Comparison of ENCODE assay signal across 11 cellular contexts in genomic region chr6:13681305-13682061, GRCh38. TPM values are rescaled to one million over a fixed set of nuclear protein-coding genes. Genes with fewer than 3 reads are reported as not detected.
DNase-seq lines count a peak whose midpoint lies in the region; ATAC-seq, FAIRE-seq and TF ChIP-seq lines count a peak whose summit lies in the region.
"Had no signal": no experiment of that assay in that cellular context is flagged by ENCODE, and none has a peak within 500 bp of the region (broad histone marks: within the 10 kb centered on the region; RNA-seq: fewer than 3 reads in every experiment).

No MANE protein-coding gene starts in this region.

- H3K27ac Mint-ChIP-seq in activated naive CD4-positive, alpha-beta T cell treated with anti-CD3 and anti-CD28 coated beads for 36 hours = peak overlapping the region; percentile 89
- peak overlapping the region; percentile 89 for H3K27ac Mint-ChIP-seq in activated CD8-positive, alpha-beta T cell treated with anti-CD3 and anti-CD28 coated beads for 36 hours

- TF ChIP-seq CTCF in activated CD8-positive, alpha-beta T cell treated with anti-CD3 and anti-CD28 coated beads for 36 hours (IDR thresholded peaks at IDR 0.05) = no peak

- H3K4me3 Mint-ChIP-seq in activated naive CD4-positive, alpha-beta T cell treated with anti-CD3 and anti-CD28 coated beads for 36 hours = peak overlapping the region; percentile 65
- H3K4me3 Mint-ChIP-seq in activated CD8-positive, alpha-beta T cell treated with anti-CD3 and anti-CD28 coated beads for 36 hours = peak overlapping the region; percentile 59

- CTCF ChIA-PET in activated naive CD4-positive, alpha-beta T cell treated with anti-CD3 and anti-CD28 coated beads for 36 hours (lab: Charles Lee) = interaction anchor here (0.6 to 1.6 kb wide), 5 partner anchors 10 to 114 kb away, joined by 3 to 10 read pairs (median 4); no protein-coding TSS in a partner anchor
- CTCF ChIA-PET in activated CD8-positive, alpha-beta T cell treated with anti-CD3 and anti-CD28 coated beads for 36 hours (lab: Charles Lee) = interaction anchor here (0.8 to 1.1 kb wide), 3 partner anchors 10 to 66 kb away, joined by 3 read pairs; partner anchors contain the start of gene NOL7

- intact Hi-C loops in activated naive CD4-positive, alpha-beta T cell treated with anti-CD3 and anti-CD28 coated beads for 36 hours (cut with micrococcal nuclease) = loop anchor here (2.0 kb wide), 1 partner anchor 15 kb away; no protein-coding TSS in a partner anchor
- intact Hi-C loops in activated CD8-positive, alpha-beta T cell treated with anti-CD3 and anti-CD28 coated beads for 36 hours (cut with micrococcal nuclease) = no loop called here

- no peak overlapping the region for H3K4me3 ChIP-seq in Jurkat, Clone E6-1 (ENCODE audit: low read length)

- peaks cover 53% of the 10 kb centered on the region for H3K4me1 Mint-ChIP-seq in activated naive CD4-positive, alpha-beta T cell treated with anti-CD3 and anti-CD28 coated beads for 36 hours (ENCODE audit: low read depth)
- peaks cover 50% of the 10 kb centered on the region for H3K4me1 Mint-ChIP-seq in activated CD8-positive, alpha-beta T cell treated with anti-CD3 and anti-CD28 coated beads for 36 hours (ENCODE audit: low read depth)

- POLR2A ChIA-PET in activated CD8-positive, alpha-beta T cell treated with anti-CD3 and anti-CD28 coated beads for 36 hours (lab: Charles Lee) = interaction anchor here (0.5 kb wide), 1 partner anchor 25 kb away, joined by 4 read pairs; no protein-coding TSS in a partner anchor

- peaks cover 36% of the 10 kb centered on the region for H3K36me3 Mint-ChIP-seq in activated naive CD4-positive, alpha-beta T cell treated with anti-CD3 and anti-CD28 coated beads for 36 hours (ENCODE audit: low read depth)
- H3K36me3 Mint-ChIP-seq in activated CD8-positive, alpha-beta T cell treated with anti-CD3 and anti-CD28 coated beads for 36 hours (ENCODE audit: low read depth) = peaks cover 41% of the 10 kb centered on the region

- FAIRE-seq in frontal cortex (lab: Jason Lieb, UNC) = no peak
- FAIRE-seq: keratinocyte had no signal

- no peaks in the 10 kb centered on the region for H3K27me3 Mint-ChIP-seq in activated naive CD4-positive, alpha-beta T cell treated with anti-CD3 and anti-CD28 coated beads for 36 hours (ENCODE audit: low read depth)
- H3K27me3 Mint-ChIP-seq in activated CD8-positive, alpha-beta T cell treated with anti-CD3 and anti-CD28 coated beads for 36 hours = no peaks in the 10 kb centered on the region

- ATAC-seq in activated CD8-positive, alpha-beta T cell treated with anti-CD3 and anti-CD28 coated beads for 36 hours = peak; percentile 79
- peak; percentile 49 for ATAC-seq in stimulated activated naive CD8-positive, alpha-beta T cell treated with anti-CD3 and anti-CD28 coated beads, Interleukin-15, Interleukin-2, amounts not matched to agents 100 U/mL and 50 U/mL, for 24 hours

- peak; percentile 21 for DNase-seq in activated naive CD4-positive, alpha-beta T cell treated with anti-CD3 and anti-CD28 coated beads for 36 hours
- no peak for DNase-seq in activated naive CD4-positive, alpha-beta T cell (lab: John Stamatoyannopoulos, UW)
- DNase-seq in Jurkat, Clone E6-1 (ENCODE audit: low read depth, low spot score) = peak; percentile 70
- no peak for DNase-seq in activated CD8-positive, alpha-beta T cell treated with anti-CD3 and anti-CD28 coated beads for 36 hours
- no peak for DNase-seq in stimulated activated naive CD8-positive, alpha-beta T cell treated with anti-CD3 and anti-CD28 coated beads, Interleukin-15, Interleukin-2, amounts not matched to agents 100 U/mL and 50 U/mL, for 24 hours
- DNase-seq in frontal cortex (ENCODE audit: low spot score in 2 of 2) = no peak
- no peak for DNase-seq in NCI-H446 treated with DMSO at 0.1 percent for 48 hours (lab: John Stamatoyannopoulos, UW)
- DNase-seq in GOT3 (lab: John Stamatoyannopoulos, UW) = no peak
- DNase-seq: cerebellar nuclear complex, NCI-H524 had no signal

- H3K9me3 Mint-ChIP-seq in activated naive CD4-positive, alpha-beta T cell treated with anti-CD3 and anti-CD28 coated beads for 36 hours = peaks cover 12% of the 10 kb centered on the region
- H3K9me3 Mint-ChIP-seq in activated CD8-positive, alpha-beta T cell treated with anti-CD3 and anti-CD28 coated beads for 36 hours = peaks cover 11% of the 10 kb centered on the region

RNA-seq across cellular contexts. Expression of gene RANBP9, which starts 30.2 kb away (rescaled TPM):
- 10 to 100 TPM; 61.2 to 62.9 TPM for total RNA-seq in activated naive CD4-positive, alpha-beta T cell treated with anti-CD3 and anti-CD28 coated beads for 36 hours
- polyA plus RNA-seq in Jurkat, Clone E6-1 (2012; ENCODE audit: insufficient read depth, insufficient read length) = 53.6 TPM
- total RNA-seq in activated CD8-positive, alpha-beta T cell treated with anti-CD3 and anti-CD28 coated beads for 36 hours = 10 to 100 TPM; 53.3 to 56.2 TPM
- 91.3 TPM for total RNA-seq in frontal cortex

Comparison
In these comparisons a context has a peak if more than half of its experiments do, and no peak if none do; other contexts are left out.
1. DNase-seq: peak in activated naive CD4-positive, alpha-beta T cell treated with anti-CD3 and anti-CD28 coated beads for 36 hours (single experiment) and Jurkat, Clone E6-1 (single experiment); none in activated naive CD4-positive, alpha-beta T cell (0 of 4), activated CD8-positive, alpha-beta T cell treated with anti-CD3 and anti-CD28 coated beads for 36 hours (single experiment), stimulated activated naive CD8-positive, alpha-beta T cell treated with anti-CD3 and anti-CD28 coated beads, Interleukin-15, Interleukin-2, amounts not matched to agents 100 U/mL and 50 U/mL, for 24 hours (single experiment), frontal cortex (0 of 2), NCI-H446 treated with DMSO at 0.1 percent for 48 hours (single experiment) and GOT3 (single experiment).